In the genomic region with DNA sequence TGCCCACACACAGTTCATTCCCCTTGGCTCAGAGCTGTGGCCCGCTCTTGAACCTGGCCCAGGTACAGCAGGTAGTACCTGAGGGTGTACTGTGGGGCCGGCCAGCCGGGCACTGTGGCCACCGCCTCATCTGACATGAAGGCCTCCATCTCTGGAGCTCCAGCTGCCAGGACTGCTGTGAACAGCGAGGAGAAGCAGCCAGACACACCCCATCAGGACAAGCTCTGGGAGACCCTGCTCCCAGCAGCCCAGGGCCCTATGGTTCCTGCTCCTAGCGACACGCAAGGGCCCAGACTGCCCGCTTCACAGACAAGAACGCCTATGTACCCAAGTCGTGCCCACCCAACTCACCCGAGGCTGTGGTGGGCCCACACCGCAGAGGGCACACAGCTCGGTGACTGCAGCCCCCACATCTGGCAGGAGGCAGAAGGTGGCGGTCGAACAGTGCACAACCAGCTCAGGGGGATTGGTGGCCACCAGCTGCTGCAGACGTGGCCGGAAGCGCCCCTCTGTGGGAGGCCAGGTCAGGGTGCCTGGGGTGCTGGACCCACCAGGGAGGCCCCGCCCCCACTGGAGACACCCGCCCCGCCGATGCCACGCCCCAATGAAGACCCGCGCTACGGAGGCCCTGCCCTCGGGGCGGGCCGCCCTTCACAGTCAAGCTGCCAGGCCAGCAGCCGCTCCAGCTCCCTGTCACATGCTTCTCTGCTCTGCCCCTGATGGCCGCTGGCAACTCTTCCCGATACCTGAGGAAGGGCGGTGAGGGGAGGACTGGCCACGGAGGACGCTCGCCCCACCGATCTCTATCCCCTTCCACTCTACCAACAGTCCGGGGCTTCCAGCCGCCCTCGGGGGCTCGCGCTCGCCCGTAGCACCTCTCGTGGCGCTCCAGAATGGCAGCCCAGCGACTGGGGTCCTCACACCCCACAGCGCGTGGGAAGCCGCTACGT, we compare ENCODE assay signal across 1 cellular context.
TF ChIP-seq lines count a peak whose summit lies in the region.

No MANE protein-coding gene starts in this region.

TF ChIP-seq in HepG2, 621 proteins besides CTCF, POLR2A, EP300 and RAD21 (continued from another document and continues in another):
- TF ChIP-seq ZNF704 (CRISPR knock-in tag; IDR thresholded peaks at IDR 0.05; ENCODE audit: borderline replicate concordance) (no peak), KMT2A (CRISPR knock-in tag; IDR thresholded peaks at IDR 0.05) (no peak), CHCHD3 (CRISPR knock-in tag; IDR thresholded peaks at IDR 0.05) (no peak), ZNF792 (CRISPR knock-in tag; IDR thresholded peaks at IDR 0.05) (no peak), POGK (CRISPR knock-in tag; conservative IDR thresholded peaks at IDR 0.05) (no peak; the same call in 1 of the 2 replicates), ZFYVE20 (CRISPR knock-in tag; IDR thresholded peaks at IDR 0.05; ENCODE audit: borderline replicate concordance, low read depth) (no peak), TARDBP (CRISPR knock-in tag; IDR thresholded peaks at IDR 0.05) (peak; percentile 66; the same call in 1 of the 2 replicates), BRD4 (CRISPR knock-in tag; IDR thresholded peaks at IDR 0.05) (0 out of 2 replicates have a peak, but pooled peaks have one; percentile 59), ZEB1 (IDR thresholded peaks at IDR 0.05; ENCODE audit: insufficient replicate concordance, low read depth) (no peak), CENPBD1 (CRISPR knock-in tag; IDR thresholded peaks at IDR 0.05; ENCODE audit: borderline replicate concordance, low read depth) (no peak), BCL6 (CRISPR knock-in tag; IDR thresholded peaks at IDR 0.05) (no peak), ZNF589 (CRISPR knock-in tag; conservative IDR thresholded peaks at IDR 0.05) (peak; percentile 87; the same call in 1 of the 2 replicates), CC2D1A (CRISPR knock-in tag; IDR thresholded peaks at IDR 0.05) (peak; percentile 22; the same call in 1 of the 2 replicates), USF2 (IDR thresholded peaks at IDR 0.05; ENCODE audit: low read depth, low read length) (no peak), USF2 (CRISPR knock-in tag; IDR thresholded peaks at IDR 0.05; ENCODE audit: borderline replicate concordance) (no peak), ZNF83 (CRISPR knock-in tag; IDR thresholded peaks at IDR 0.05; ENCODE audit: borderline replicate concordance) (no peak), RERE (CRISPR knock-in tag; IDR thresholded peaks at IDR 0.05; ENCODE audit: low read depth) (no peak), MAFG (CRISPR knock-in tag; IDR thresholded peaks at IDR 0.05) (no peak), HES4 (CRISPR knock-in tag; IDR thresholded peaks at IDR 0.05; ENCODE audit: borderline replicate concordance) (no peak), PREB (CRISPR knock-in tag; IDR thresholded peaks at IDR 0.05) (no peak), TEAD3 (CRISPR knock-in tag; optimal IDR thresholded peaks at IDR 0.05; ENCODE audit: borderline replicate concordance) (no peak)
- TF ChIP-seq, protein P1, sequence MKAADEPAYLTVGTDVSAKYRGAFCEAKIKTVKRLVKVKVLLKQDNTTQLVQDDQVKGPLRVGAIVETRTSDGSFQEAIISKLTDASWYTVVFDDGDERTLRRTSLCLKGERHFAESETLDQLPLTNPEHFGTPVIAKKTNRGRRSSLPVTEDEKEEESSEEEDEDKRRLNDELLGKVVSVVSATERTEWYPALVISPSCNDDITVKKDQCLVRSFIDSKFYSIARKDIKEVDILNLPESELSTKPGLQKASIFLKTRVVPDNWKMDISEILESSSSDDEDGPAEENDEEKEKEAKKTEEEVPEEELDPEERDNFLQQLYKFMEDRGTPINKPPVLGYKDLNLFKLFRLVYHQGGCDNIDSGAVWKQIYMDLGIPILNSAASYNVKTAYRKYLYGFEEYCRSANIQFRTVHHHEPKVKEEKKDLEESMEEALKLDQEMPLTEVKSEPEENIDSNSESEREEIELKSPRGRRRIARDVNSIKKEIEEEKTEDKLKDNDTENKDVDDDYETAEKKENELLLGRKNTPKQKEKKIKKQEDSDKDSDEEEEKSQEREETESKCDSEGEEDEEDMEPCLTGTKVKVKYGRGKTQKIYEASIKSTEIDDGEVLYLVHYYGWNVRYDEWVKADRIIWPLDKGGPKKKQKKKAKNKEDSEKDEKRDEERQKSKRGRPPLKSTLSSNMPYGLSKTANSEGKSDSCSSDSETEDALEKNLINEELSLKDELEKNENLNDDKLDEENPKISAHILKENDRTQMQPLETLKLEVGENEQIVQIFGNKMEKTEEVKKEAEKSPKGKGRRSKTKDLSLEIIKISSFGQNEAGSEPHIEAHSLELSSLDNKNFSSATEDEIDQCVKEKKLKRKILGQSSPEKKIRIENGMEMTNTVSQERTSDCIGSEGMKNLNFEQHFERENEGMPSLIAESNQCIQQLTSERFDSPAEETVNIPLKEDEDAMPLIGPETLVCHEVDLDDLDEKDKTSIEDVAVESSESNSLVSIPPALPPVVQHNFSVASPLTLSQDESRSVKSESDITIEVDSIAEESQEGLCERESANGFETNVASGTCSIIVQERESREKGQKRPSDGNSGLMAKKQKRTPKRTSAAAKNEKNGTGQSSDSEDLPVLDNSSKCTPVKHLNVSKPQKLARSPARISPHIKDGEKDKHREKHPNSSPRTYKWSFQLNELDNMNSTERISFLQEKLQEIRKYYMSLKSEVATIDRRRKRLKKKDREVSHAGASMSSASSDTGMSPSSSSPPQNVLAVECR (CRISPR knock-in tag; IDR thresholded peaks at IDR 0.05; ENCODE audit: borderline replicate concordance), result peak; percentile 71
- TF ChIP-seq, protein P2, sequence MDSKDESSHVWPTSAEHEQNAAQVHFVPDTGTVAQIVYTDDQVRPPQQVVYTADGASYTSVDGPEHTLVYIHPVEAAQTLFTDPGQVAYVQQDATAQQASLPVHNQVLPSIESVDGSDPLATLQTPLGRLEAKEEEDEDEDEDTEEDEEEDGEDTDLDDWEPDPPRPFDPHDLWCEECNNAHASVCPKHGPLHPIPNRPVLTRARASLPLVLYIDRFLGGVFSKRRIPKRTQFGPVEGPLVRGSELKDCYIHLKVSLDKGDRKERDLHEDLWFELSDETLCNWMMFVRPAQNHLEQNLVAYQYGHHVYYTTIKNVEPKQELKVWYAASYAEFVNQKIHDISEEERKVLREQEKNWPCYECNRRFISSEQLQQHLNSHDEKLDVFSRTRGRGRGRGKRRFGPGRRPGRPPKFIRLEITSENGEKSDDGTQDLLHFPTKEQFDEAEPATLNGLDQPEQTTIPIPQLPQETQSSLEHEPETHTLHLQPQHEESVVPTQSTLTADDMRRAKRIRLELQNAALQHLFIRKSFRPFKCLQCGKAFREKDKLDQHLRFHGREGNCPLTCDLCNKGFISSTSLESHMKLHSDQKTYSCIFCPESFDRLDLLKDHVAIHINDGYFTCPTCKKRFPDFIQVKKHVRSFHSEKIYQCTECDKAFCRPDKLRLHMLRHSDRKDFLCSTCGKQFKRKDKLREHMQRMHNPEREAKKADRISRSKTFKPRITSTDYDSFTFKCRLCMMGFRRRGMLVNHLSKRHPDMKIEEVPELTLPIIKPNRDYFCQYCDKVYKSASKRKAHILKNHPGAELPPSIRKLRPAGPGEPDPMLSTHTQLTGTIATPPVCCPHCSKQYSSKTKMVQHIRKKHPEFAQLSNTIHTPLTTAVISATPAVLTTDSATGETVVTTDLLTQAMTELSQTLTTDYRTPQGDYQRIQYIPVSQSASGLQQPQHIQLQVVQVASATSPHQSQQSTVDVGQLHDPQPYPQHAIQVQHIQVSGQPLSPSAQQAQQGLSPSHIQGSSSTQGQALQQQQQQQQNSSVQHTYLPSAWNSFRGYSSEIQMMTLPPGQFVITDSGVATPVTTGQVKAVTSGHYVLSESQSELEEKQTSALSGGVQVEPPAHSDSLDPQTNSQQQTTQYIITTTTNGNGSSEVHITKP (CRISPR knock-in tag; IDR thresholded peaks at IDR 0.05; ENCODE audit: low read depth), result no peak
